Comparison of ENCODE assay signal across 1 cellular context in genomic region chr6:113570651-113571050, GRCh38.
TF ChIP-seq lines count a peak whose summit lies in the region.

No MANE protein-coding gene starts in this region.

TF ChIP-seq in HCT116, 20 proteins besides CTCF, POLR2A, EP300 and RAD21 (continued from another document):
- TF ChIP-seq REST (IDR thresholded peaks at IDR 0.05; ENCODE audit: low read depth) (no peak), ELF1 (IDR thresholded peaks at IDR 0.05; ENCODE audit: borderline replicate concordance, low read depth) (no peak), EZH2 (IDR thresholded peaks at IDR 0.05) (no peak), ZNF274 (IDR thresholded peaks at IDR 0.05; ENCODE audit: low read depth, low read length) (no peak), SRF (IDR thresholded peaks at IDR 0.05; ENCODE audit: low read depth) (no peak), YY1 (IDR thresholded peaks at IDR 0.05; ENCODE audit: extremely low read depth, insufficient replicate concordance, low read depth, low read length) (no peak), FOSL1 (IDR thresholded peaks at IDR 0.05; ENCODE audit: low read depth) (no peak)
